ENCODE assay signal across 17 cellular contexts in genomic region chr18:688322-688721, GRCh38. TPM values are rescaled to one million over a fixed set of nuclear protein-coding genes. Genes with fewer than 3 reads are reported as not detected.
"Had no signal": no experiment of that assay in that cellular context is flagged by ENCODE, and none has a peak within 500 bp of the region (broad histone marks: within the 10 kb centered on the region; RNA-seq: fewer than 3 reads in every experiment).

No MANE protein-coding gene starts in this region.

- H3K27me3 ChIP-seq: neutrophil, thyroid gland, uterus had no signal

- H3K4me3 Mint-ChIP-seq: activated B cell treated with CpG ODN at 0.5 μM for 24 hours; activated CD8-positive, alpha-beta T cell treated with anti-CD3 and anti-CD28 coated beads for 36 hours; naive thymus-derived CD4-positive, alpha-beta T cell; stimulated activated naive B cell treated with anti-CD40 and anti-IgM and Interleukin-4, amounts not matched to agents 10 μg/mL and 1 μg/mL and 100 μg/mL, for 72 hours had no signal

- H3K27ac ChIP-seq: left ventricle myocardium inferior, neutrophil, thyroid gland, uterus had no signal

- H3K4me1 Mint-ChIP-seq: activated B cell treated with CpG ODN at 0.5 μM for 24 hours; stimulated activated naive B cell treated with anti-CD40 and anti-IgM and Interleukin-4, amounts not matched to agents 10 μg/mL and 1 μg/mL and 100 μg/mL, for 72 hours had no signal

- H3K9me3 ChIP-seq: left ventricle myocardium inferior, mucosa of descending colon, neutrophil, thyroid gland, uterus had no signal

- H3K9me3 Mint-ChIP-seq: activated B cell treated with CpG ODN at 0.5 μM for 24 hours; activated CD8-positive, alpha-beta T cell treated with anti-CD3 and anti-CD28 coated beads for 36 hours; naive thymus-derived CD4-positive, alpha-beta T cell; stimulated activated naive B cell treated with anti-CD40 and anti-IgM and Interleukin-4, amounts not matched to agents 10 μg/mL and 1 μg/mL and 100 μg/mL, for 72 hours had no signal

- ATAC-seq: activated CD8-positive, alpha-beta T cell treated with anti-CD3 and anti-CD28 coated beads for 36 hours; mucosa of descending colon; naive thymus-derived CD4-positive, alpha-beta T cell; stimulated activated naive B cell treated with anti-CD40 and anti-IgM and Interleukin-4, amounts not matched to agents 10 μg/mL and 1 μg/mL and 100 μg/mL, for 72 hours had no signal

- H3K4me1 ChIP-seq: thyroid gland, uterus had no signal

- H3K36me3 ChIP-seq: uterus had no signal

- H3K4me3 ChIP-seq: left ventricle myocardium inferior, mucosa of descending colon, thyroid gland, uterus had no signal

- H3K27ac Mint-ChIP-seq: activated B cell treated with CpG ODN at 0.5 μM for 24 hours; activated CD8-positive, alpha-beta T cell treated with anti-CD3 and anti-CD28 coated beads for 36 hours; stimulated activated naive B cell treated with anti-CD40 and anti-IgM and Interleukin-4, amounts not matched to agents 10 μg/mL and 1 μg/mL and 100 μg/mL, for 72 hours had no signal

- H3K27me3 Mint-ChIP-seq: activated B cell treated with CpG ODN at 0.5 μM for 24 hours; activated CD8-positive, alpha-beta T cell treated with anti-CD3 and anti-CD28 coated beads for 36 hours; naive thymus-derived CD4-positive, alpha-beta T cell; stimulated activated naive B cell treated with anti-CD40 and anti-IgM and Interleukin-4, amounts not matched to agents 10 μg/mL and 1 μg/mL and 100 μg/mL, for 72 hours had no signal

- DNase-seq: activated B cell treated with CpG ODN at 0.5 μM for 24 hours; activated CD4-positive, alpha-beta T cell treated with anti-CD3 and anti-CD28 coated beads for 48 hours; activated CD8-positive, alpha-beta T cell treated with anti-CD3 and anti-CD28 coated beads for 36 hours; activated gamma-delta T cell treated with Interleukin-2 at 50 U/mL for 16 hours; activated T-cell treated with anti-CD3 and anti-CD28 coated beads, Interleukin-2, amount 50 U/mL, for 48 hours; cortex of kidney; effector CD4-positive, alpha-beta T cell; foreskin fibroblast; hippocampal formation; left ventricle myocardium inferior; mucosa of descending colon; naive thymus-derived CD4-positive, alpha-beta T cell; stimulated activated CD4-positive, alpha-beta T cell treated with anti-CD3 and anti-CD28 coated beads, Interleukin-2, amount 100 ng/mL, for 48 hours; stimulated activated naive B cell treated with anti-CD40 and anti-IgM and Interleukin-4, amounts not matched to agents 10 μg/mL and 1 μg/mL and 100 μg/mL, for 72 hours; uterus had no signal

RNA-seq across cellular contexts. Expression of gene TYMS, which starts 30.9 kb away (rescaled TPM):
- polyA plus RNA-seq: naive thymus-derived CD4-positive, alpha-beta T cell had no signal
